ENCODE assay signal across 8 cellular contexts in the genomic region with DNA sequence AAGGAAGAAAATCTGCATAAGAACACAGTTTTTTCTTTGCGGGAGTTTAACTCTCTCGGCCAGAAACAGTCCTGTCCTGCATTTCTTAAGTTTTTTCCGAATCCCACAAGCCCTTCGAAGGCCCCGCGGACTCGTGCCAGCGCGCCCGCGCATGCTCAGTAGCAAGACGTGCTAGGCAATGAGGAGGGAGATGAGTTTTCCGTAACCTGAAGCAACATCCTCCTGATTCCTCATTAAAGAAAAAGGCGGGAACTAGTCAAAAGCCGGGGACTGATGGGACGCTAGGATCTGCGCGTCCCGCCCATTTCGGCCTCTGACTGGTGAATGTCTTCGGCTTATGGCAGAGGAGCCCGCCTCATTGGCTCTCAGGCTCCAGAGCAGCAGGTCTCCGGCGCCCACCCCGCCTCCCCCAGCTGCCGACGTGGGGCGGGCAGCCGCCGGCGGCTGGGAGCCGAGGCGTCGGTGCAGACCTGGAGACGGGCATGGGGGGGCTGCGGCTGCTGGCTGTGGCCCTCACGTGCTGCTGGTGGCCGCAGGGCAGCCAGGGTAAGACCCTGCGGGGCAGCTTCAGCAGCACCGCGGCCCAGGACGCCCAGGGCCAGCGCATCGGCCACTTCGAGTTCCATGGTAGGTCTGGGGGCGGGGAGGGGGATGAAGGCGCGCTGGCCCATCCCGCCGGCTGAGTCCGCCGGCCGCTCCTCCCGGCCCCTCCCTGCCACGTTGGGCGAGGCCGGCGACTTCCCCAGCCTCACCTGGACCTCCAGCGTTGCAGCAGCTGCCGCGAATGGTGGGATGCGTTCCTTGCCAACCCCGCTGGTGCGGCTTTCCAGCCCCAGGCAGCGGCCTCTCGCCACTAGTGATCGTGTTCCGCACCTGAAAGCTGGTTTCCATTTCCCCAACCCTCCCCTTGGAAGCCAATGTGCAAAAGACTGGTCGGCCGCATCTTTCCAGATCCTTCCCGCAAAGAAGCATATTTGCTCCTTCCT. TPM values are rescaled to one million over a fixed set of nuclear protein-coding genes. Genes with fewer than 3 reads are reported as not detected.
DNase-seq lines count a peak whose midpoint lies in the region; ATAC-seq and TF ChIP-seq lines count a peak whose summit lies in the region.

A gene (plus strand): TSS at position 412 of the 986 bp plus-strand sequence. CDS start 71 bp downstream, at position 483.

- no peaks in the 10 kb centered on the region for H3F3A ChIP-seq in GM23338 (replicated peaks; ENCODE audit: low read depth)

- CTCF ChIA-PET in naive thymus-derived CD4-positive, alpha-beta T cell (lab: Charles Lee): no interaction called here

- no peaks in the 10 kb centered on the region for H3K9me3 ChIP-seq in naive thymus-derived CD4-positive, alpha-beta T cell (ENCODE audit: control insufficient read depth in 2 of 3, low read length in 3 of 3)

- peaks cover 12% of the 10 kb centered on the region; the same call in 1 of the 2 replicates for H3K4me1 ChIP-seq in GM23338 (ENCODE audit: insufficient read depth)
- H3K4me1 ChIP-seq in naive thymus-derived CD4-positive, alpha-beta T cell (ENCODE audit: control insufficient read depth in 2 of 2, insufficient read depth in 2 of 2, low read length in 2 of 2): peaks cover 0 to 10% of the 10 kb centered on the region in 2 donors

- H3K9me2 ChIP-seq in GM23338 (ENCODE audit: insufficient read depth): no peaks in the 10 kb centered on the region

- H3K4me1 Mint-ChIP-seq in GM23338: peaks cover 10% of the 10 kb centered on the region
- H3K4me1 Mint-ChIP-seq in activated T-helper 2 cell treated with anti-CD3 and anti-CD28 coated beads, Interferon-gamma antibody, Interleukin-2, Interleukin-4, amounts not matched to agents 10 μg/mL and 5 μg/mL and 100 μg/mL, durations not matched to agents 14 hours and 24 hours and 36 hours (ENCODE audit: low read depth): peaks cover 24% of the 10 kb centered on the region
- peaks cover 16 to 45% (median 32%) of the 10 kb centered on the region in 7 donors for H3K4me1 Mint-ChIP-seq in naive thymus-derived CD4-positive, alpha-beta T cell
- H3K4me1 Mint-ChIP-seq in stimulated activated memory B cell treated with anti-CD40 and anti-IgM and Interleukin-4, amounts not matched to agents 10 μg/mL and 1 μg/mL and 100 μg/mL, for 72 hours: peaks cover 25% of the 10 kb centered on the region

- H3K36me3 Mint-ChIP-seq in GM23338 (ENCODE audit: low read depth): peaks cover 17% of the 10 kb centered on the region
- peaks cover 23% of the 10 kb centered on the region for H3K36me3 Mint-ChIP-seq in activated T-helper 2 cell treated with anti-CD3 and anti-CD28 coated beads, Interferon-gamma antibody, Interleukin-2, Interleukin-4, amounts not matched to agents 10 μg/mL and 5 μg/mL and 100 μg/mL, durations not matched to agents 14 hours and 24 hours and 36 hours (ENCODE audit: low read depth)
- peaks cover under 1 to 19% (median 3%) of the 10 kb centered on the region in 5 donors for H3K36me3 Mint-ChIP-seq in naive thymus-derived CD4-positive, alpha-beta T cell
- H3K36me3 Mint-ChIP-seq in stimulated activated memory B cell treated with anti-CD40 and anti-IgM and Interleukin-4, amounts not matched to agents 10 μg/mL and 1 μg/mL and 100 μg/mL, for 72 hours: peaks cover 3% of the 10 kb centered on the region

- POLR2A ChIA-PET in naive thymus-derived CD4-positive, alpha-beta T cell (lab: Charles Lee): interaction anchor here (0.6 to 4.2 kb wide), 3 partner anchors 15 to 52 kb away, joined by 3 to 26 read pairs (median 3); no protein-coding TSS in a partner anchor

- DNase-seq in EH (ENCODE audit: low read depth) (peak; percentile 100), GM23338 (ENCODE audit: low spot score) (peak; percentile 99), Kasumi-1 (lab: John Stamatoyannopoulos, UW) (peak; percentile 99), RPMI8226 (peak; percentile 88), fibroblast of mammary gland (ENCODE audit: low read depth) (peak; percentile 99)
- peak; percentile 89 for DNase-seq in activated T-helper 2 cell treated with anti-CD3 and anti-CD28 coated beads, Interferon-gamma antibody, Interleukin-2, Interleukin-4, amounts not matched to agents 10 μg/mL and 5 μg/mL and 100 μg/mL, durations not matched to agents 14 hours and 24 hours and 36 hours (ENCODE audit: low spot score)
- DNase-seq in naive thymus-derived CD4-positive, alpha-beta T cell: peak; percentile 67 to 92 (median 88)

- no peaks in the 10 kb centered on the region for H4K20me1 ChIP-seq in GM23338 (replicated peaks; ENCODE audit: insufficient read depth)

- peak within 1 kb of the TSS; percentile 89 for H3K4me2 ChIP-seq in GM23338

- ATAC-seq in GM23338: peak; percentile 98
- peak; percentile 99 for ATAC-seq in naive thymus-derived CD4-positive, alpha-beta T cell
- peak; percentile 100 for ATAC-seq in stimulated activated memory B cell treated with anti-CD40 and anti-IgM and Interleukin-4, amounts not matched to agents 10 μg/mL and 1 μg/mL and 100 μg/mL, for 72 hours

- peak within 1 kb of the TSS; percentile 89 for H3K4me3 Mint-ChIP-seq in GM23338
- peak within 1 kb of the TSS; percentile 79 for H3K4me3 Mint-ChIP-seq in activated T-helper 2 cell treated with anti-CD3 and anti-CD28 coated beads, Interferon-gamma antibody, Interleukin-2, Interleukin-4, amounts not matched to agents 10 μg/mL and 5 μg/mL and 100 μg/mL, durations not matched to agents 14 hours and 24 hours and 36 hours (ENCODE audit: low read depth)
- H3K4me3 Mint-ChIP-seq in naive thymus-derived CD4-positive, alpha-beta T cell: peak within 1 kb of the TSS; percentile 79 to 90 (median 86)
- peak within 1 kb of the TSS; percentile 89 for H3K4me3 Mint-ChIP-seq in stimulated activated memory B cell treated with anti-CD40 and anti-IgM and Interleukin-4, amounts not matched to agents 10 μg/mL and 1 μg/mL and 100 μg/mL, for 72 hours

- H3K9me3 Mint-ChIP-seq in GM23338: peaks cover 16% of the 10 kb centered on the region
- H3K9me3 Mint-ChIP-seq in activated T-helper 2 cell treated with anti-CD3 and anti-CD28 coated beads, Interferon-gamma antibody, Interleukin-2, Interleukin-4, amounts not matched to agents 10 μg/mL and 5 μg/mL and 100 μg/mL, durations not matched to agents 14 hours and 24 hours and 36 hours: peaks cover 6% of the 10 kb centered on the region
- peaks cover 0 to 5% (median 0%) of the 10 kb centered on the region in 11 donors for H3K9me3 Mint-ChIP-seq in naive thymus-derived CD4-positive, alpha-beta T cell
- H3K9me3 Mint-ChIP-seq in stimulated activated memory B cell treated with anti-CD40 and anti-IgM and Interleukin-4, amounts not matched to agents 10 μg/mL and 1 μg/mL and 100 μg/mL, for 72 hours: peaks cover 4% of the 10 kb centered on the region

- H3K27ac Mint-ChIP-seq in GM23338: peak within 1 kb of the TSS; percentile 83; the same call in 1 of the 2 replicates
- peak within 1 kb of the TSS; percentile 55 for H3K27ac Mint-ChIP-seq in activated T-helper 2 cell treated with anti-CD3 and anti-CD28 coated beads, Interferon-gamma antibody, Interleukin-2, Interleukin-4, amounts not matched to agents 10 μg/mL and 5 μg/mL and 100 μg/mL, durations not matched to agents 14 hours and 24 hours and 36 hours
- peak within 1 kb of the TSS; percentile 82 to 90 (median 87) for H3K27ac Mint-ChIP-seq in naive thymus-derived CD4-positive, alpha-beta T cell
- H3K27ac Mint-ChIP-seq in stimulated activated memory B cell treated with anti-CD40 and anti-IgM and Interleukin-4, amounts not matched to agents 10 μg/mL and 1 μg/mL and 100 μg/mL, for 72 hours: peak within 1 kb of the TSS; percentile 72

- peak within 1 kb of the TSS; percentile 48; the same call in 1 of the 2 replicates for H3K27ac ChIP-seq in GM23338 (ENCODE audit: low read depth)
- H3K27ac ChIP-seq in naive thymus-derived CD4-positive, alpha-beta T cell (ENCODE audit: low read depth, low read length): peak within 1 kb of the TSS; percentile 75

- intact Hi-C loops in activated T-helper 2 cell treated with anti-CD3 and anti-CD28 coated beads, Interferon-gamma antibody, Interleukin-2, Interleukin-4, amounts not matched to agents 10 μg/mL and 5 μg/mL and 100 μg/mL, durations not matched to agents 14 hours and 24 hours and 36 hours (cut with micrococcal nuclease): loop anchor here (1.0 to 5.0 kb wide), 3 partner anchors 52 to 182 kb away; no protein-coding TSS in a partner anchor
- intact Hi-C loops in naive thymus-derived CD4-positive, alpha-beta T cell (cut with micrococcal nuclease): loop anchor here (1.0 to 5.0 kb wide), 7 partner anchors 7 to 1075 kb away; no protein-coding TSS in a partner anchor

- no peaks in the 10 kb centered on the region for H3K36me3 ChIP-seq in GM23338 (ENCODE audit: insufficient read depth)
- peaks cover 0 to 10% (median 0%) of the 10 kb centered on the region in 3 experiments for H3K36me3 ChIP-seq in naive thymus-derived CD4-positive, alpha-beta T cell (ENCODE audit: control insufficient read depth in 2 of 3, insufficient read depth in 3 of 3, low read length in 3 of 3)

- H3K27me3 Mint-ChIP-seq in GM23338 (ENCODE audit: insufficient read depth, low read depth, poor library complexity): peaks cover 22% of the 10 kb centered on the region
- no peaks in the 10 kb centered on the region for H3K27me3 Mint-ChIP-seq in activated T-helper 2 cell treated with anti-CD3 and anti-CD28 coated beads, Interferon-gamma antibody, Interleukin-2, Interleukin-4, amounts not matched to agents 10 μg/mL and 5 μg/mL and 100 μg/mL, durations not matched to agents 14 hours and 24 hours and 36 hours (ENCODE audit: low read depth)
- H3K27me3 Mint-ChIP-seq in naive thymus-derived CD4-positive, alpha-beta T cell: no peaks in the 10 kb centered on the region
- H3K27me3 Mint-ChIP-seq in stimulated activated memory B cell treated with anti-CD40 and anti-IgM and Interleukin-4, amounts not matched to agents 10 μg/mL and 1 μg/mL and 100 μg/mL, for 72 hours: no peaks in the 10 kb centered on the region

- no peak for TF ChIP-seq CTCF in GM23338 (conservative IDR thresholded peaks at IDR 0.05; ENCODE audit: low read depth in 2 of 2)
- TF ChIP-seq CTCF in fibroblast of mammary gland (conservative IDR thresholded peaks at IDR 0.05; ENCODE audit: control insufficient read depth, insufficient read depth, low read depth, low read length): no peak

- H3K79me2 ChIP-seq in GM23338 (replicated peaks; ENCODE audit: insufficient read depth): peaks cover 31% of the 10 kb centered on the region

- H3K4me3 ChIP-seq in GM23338 (peak within 1 kb of the TSS; percentile 77), fibroblast of mammary gland (ENCODE audit: control insufficient read depth, low read depth, low read length) (peak within 1 kb of the TSS; percentile 93)
- peak within 1 kb of the TSS; percentile 58 for H3K4me3 ChIP-seq in naive thymus-derived CD4-positive, alpha-beta T cell (ENCODE audit: low read length)

- peak within 1 kb of the TSS; percentile 80; the same call in 1 of the 2 replicates for H2AFZ ChIP-seq in GM23338

- peaks cover 13% of the 10 kb centered on the region for H3K27me3 ChIP-seq in GM23338 (ENCODE audit: insufficient read depth)
- no peaks in the 10 kb centered on the region for H3K27me3 ChIP-seq in naive thymus-derived CD4-positive, alpha-beta T cell (ENCODE audit: control insufficient read depth in 2 of 2, insufficient read depth in 2 of 2, low read length in 2 of 2)

RNA-seq across cellular contexts. Expression of the gene that starts here (rescaled TPM):
- 8.7 and 9.5 TPM in 2 replicates for total RNA-seq in GM23338 (2014; rRNA removed; shearing (Covaris generic))
- 3.1 and 3.7 TPM in 2 replicates for polyA plus RNA-seq in GM23338 (2016; fragmentation: Nextera tagmentation; extraction: Ambion mirVana)
- 9.2 and 9.4 TPM in 2 replicates for total RNA-seq in activated T-helper 2 cell treated with anti-CD3 and anti-CD28 coated beads, Interferon-gamma antibody, Interleukin-2, Interleukin-4, amounts not matched to agents 10 μg/mL and 5 μg/mL and 100 μg/mL, durations not matched to agents 14 hours and 24 hours and 36 hours
- 1 to 10 TPM; 1.8 to 7.0 (median 5.4) TPM for total RNA-seq in naive thymus-derived CD4-positive, alpha-beta T cell
- polyA plus RNA-seq in naive thymus-derived CD4-positive, alpha-beta T cell: 1 to 10 TPM; 1.3 to 1.5 TPM

Comparison
In these comparisons a context has a peak if more than half of its experiments do, and no peak if none do; other contexts are left out.
1. Peak in every context shown above with its lines: DNase-seq, ATAC-seq, H3K4me3 ChIP-seq and H3K27ac ChIP-seq.